Comparison of ENCODE assay signal across 31 cellular contexts in genomic region chr16:88372522-88372921, GRCh38.
"Had no signal": no experiment of that assay in that cellular context is flagged by ENCODE, and none has a peak within 500 bp of the region (broad histone marks: within the 10 kb centered on the region; RNA-seq: fewer than 3 reads in every experiment).

No MANE protein-coding gene starts in this region.

- H3K9me3 ChIP-seq: adrenal gland, body of pancreas, breast epithelium had no signal

- ATAC-seq: activated CD8-positive, alpha-beta T cell treated with anti-CD3 and anti-CD28 coated beads for 36 hours; activated naive CD4-positive, alpha-beta T cell treated with anti-CD3 and anti-CD28 coated beads, Interleukin-2, amount 50 U/mL, for 72 hours; activated T-cell treated with anti-CD3 and anti-CD28 coated beads, Interleukin-2, amount 50 U/mL, for 4 hours; body of pancreas had no signal

- H3K27ac ChIP-seq: adrenal gland, body of pancreas, brain microvascular endothelial cell, breast epithelium, VCaP had no signal

- H3K4me3 ChIP-seq: adrenal gland, body of pancreas, breast epithelium had no signal

- H3K27me3 ChIP-seq: adrenal gland, body of pancreas, brain microvascular endothelial cell, breast epithelium had no signal

- H3K4me1 ChIP-seq: adrenal gland, body of pancreas had no signal

- H3K36me3 ChIP-seq: adrenal gland, brain microvascular endothelial cell, breast epithelium had no signal

- FAIRE-seq: astrocyte, TTC549 had no signal

- DNase-seq: activated B cell treated with CpG ODN at 0.5 μM for 24 hours; activated CD4-positive, alpha-beta memory T cell treated with anti-CD3 and anti-CD28 coated beads for 36 hours; activated CD4-positive, alpha-beta T cell treated with anti-CD3 and anti-CD28 coated beads for 4 hours; activated CD4-positive, alpha-beta T cell treated with anti-CD3 and anti-CD28 coated beads, Interleukin-2, amount 10 ng/mL, durations not matched to agents 24 days and 14 days; activated CD4-positive, alpha-beta T cell treated with anti-CD3 and anti-CD28 coated beads, Interleukin-2, amount 50 U/mL, for 1 hour; activated CD4-positive, alpha-beta T cell treated with anti-CD3 and anti-CD28 coated beads, Interleukin-2, amount 50 U/mL, for 4 hours; activated CD4-positive, CD25-positive, alpha-beta regulatory T cell treated with anti-CD3 and anti-CD28 coated beads, Interleukin-2, amount 50 U/mL, for 72 hours; activated CD8-positive, alpha-beta memory T cell treated with anti-CD3 and anti-CD28 coated beads, Interleukin-2, amount 50 U/mL, for 4 hours; activated CD8-positive, alpha-beta T cell treated with anti-CD3 and anti-CD28 coated beads for 36 hours; activated effector memory CD4-positive, alpha-beta T cell treated with Interleukin-2 at 50 U/mL for 16 hours; activated gamma-delta T cell treated with Interleukin-2 at 50 U/mL for 16 hours; activated naive CD4-positive, alpha-beta T cell; activated naive CD4-positive, alpha-beta T cell treated with anti-CD3 and anti-CD28 coated beads for 36 hours; activated naive CD4-positive, alpha-beta T cell treated with anti-CD3 and anti-CD28 coated beads, Interleukin-2, amount 50 U/mL, for 16 hours; activated naive CD8-positive, alpha-beta T cell treated with anti-CD3 and anti-CD28 coated beads for 36 hours; activated T-cell treated with anti-CD3 and anti-CD28 coated beads for 4 hours; activated T-cell treated with anti-CD3 and anti-CD28 coated beads, Interleukin-2, amount 50 U/mL, for 1 hour; activated T-cell treated with anti-CD3 and anti-CD28 coated beads, Interleukin-2, amount 50 U/mL, for 4 hours; amniotic stem cell; aorta; brain microvascular endothelial cell; central memory CD4-positive, alpha-beta T cell; T-helper 2 cell; T-helper 9 cell had no signal
